Comparison of ENCODE assay signal across 22 cellular contexts in genomic region chrX:137430301-137430700, GRCh38.
"Had no signal": no experiment of that assay in that cellular context is flagged by ENCODE, and none has a peak within 500 bp of the region (broad histone marks: within the 10 kb centered on the region; RNA-seq: fewer than 3 reads in every experiment).

No MANE protein-coding gene starts in this region.

- H3K36me3 Mint-ChIP-seq: naive B cell, T-cell had no signal

- DNase-seq: activated CD4-positive, alpha-beta T cell treated with anti-CD3 and anti-CD28 coated beads for 1 hour; activated gamma-delta T cell treated with Interleukin-2 at 50 U/mL for 16 hours; activated T-cell treated with anti-CD3 and anti-CD28 coated beads, Interleukin-2, amount 50 U/mL, for 1 hour; adrenal gland; brain microvascular endothelial cell; caudate nucleus; heart left ventricle; lower lobe of right lung; naive B cell; ovary; psoas muscle; stimulated activated CD4-positive, alpha-beta T cell treated with anti-CD3 and anti-CD28 coated beads, Interleukin-12 subunit alpha, Interleukin-12 subunit beta, amount 100 ng/mL, for 4 hours; stimulated activated CD4-positive, alpha-beta T cell treated with anti-CD3 and anti-CD28 coated beads, Interleukin-4, amount 100 ng/mL, for 4 hours; stimulated activated naive CD8-positive, alpha-beta T cell treated with anti-CD3 and anti-CD28 coated beads, Interleukin-15, Interleukin-2, amounts not matched to agents 100 U/mL and 50 U/mL, for 24 hours; T-cell; WERI-Rb-1 had no signal

- H3K27me3 ChIP-seq: ovary had no signal

- H3K36me3 ChIP-seq: adrenal gland, ascending aorta, brain microvascular endothelial cell, heart left ventricle, lower lobe of right lung, ovary, right atrium auricular region, WERI-Rb-1 had no signal

- H3K9me3 Mint-ChIP-seq: activated naive CD4-positive, alpha-beta T cell treated with anti-CD3 and anti-CD28 coated beads, Interleukin-2, amount 50 U/mL, for 72 hours; T-helper 2 cell treated with Interferon-gamma antibody and Interleukin-4, amounts not matched to agents 5 μg/mL and 100 μg/mL, for 36 hours had no signal

- H3K9me3 ChIP-seq: adrenal gland, lower lobe of right lung, ovary, psoas muscle had no signal

- H3K4me1 ChIP-seq: psoas muscle had no signal

- H3K4me3 Mint-ChIP-seq: T-cell; T-helper 2 cell treated with Interferon-gamma antibody and Interleukin-4, amounts not matched to agents 5 μg/mL and 100 μg/mL, for 36 hours had no signal

- H3K4me3 ChIP-seq: adrenal gland, ascending aorta, heart left ventricle, lower lobe of right lung, ovary, psoas muscle, right atrium auricular region had no signal

- ATAC-seq: activated naive CD4-positive, alpha-beta T cell treated with anti-CD3 and anti-CD28 coated beads, Interleukin-2, amount 50 U/mL, for 72 hours; heart left ventricle; left lobe of liver; lower lobe of right lung; psoas muscle; stimulated activated naive CD8-positive, alpha-beta T cell treated with anti-CD3 and anti-CD28 coated beads, Interleukin-15, Interleukin-2, amounts not matched to agents 100 U/mL and 50 U/mL, for 24 hours; T-cell had no signal

- H3K27ac ChIP-seq: adrenal gland, ascending aorta, brain microvascular endothelial cell, epithelial cell of prostate, heart left ventricle, lower lobe of right lung, ovary, psoas muscle, right atrium auricular region, WERI-Rb-1 had no signal

- H3K27ac Mint-ChIP-seq: activated naive CD4-positive, alpha-beta T cell treated with anti-CD3 and anti-CD28 coated beads, Interleukin-2, amount 50 U/mL, for 72 hours; naive B cell; T-cell; T-helper 2 cell treated with Interferon-gamma antibody and Interleukin-4, amounts not matched to agents 5 μg/mL and 100 μg/mL, for 36 hours had no signal
